8 cellular contexts compared by ENCODE assay signal in the genomic region with DNA sequence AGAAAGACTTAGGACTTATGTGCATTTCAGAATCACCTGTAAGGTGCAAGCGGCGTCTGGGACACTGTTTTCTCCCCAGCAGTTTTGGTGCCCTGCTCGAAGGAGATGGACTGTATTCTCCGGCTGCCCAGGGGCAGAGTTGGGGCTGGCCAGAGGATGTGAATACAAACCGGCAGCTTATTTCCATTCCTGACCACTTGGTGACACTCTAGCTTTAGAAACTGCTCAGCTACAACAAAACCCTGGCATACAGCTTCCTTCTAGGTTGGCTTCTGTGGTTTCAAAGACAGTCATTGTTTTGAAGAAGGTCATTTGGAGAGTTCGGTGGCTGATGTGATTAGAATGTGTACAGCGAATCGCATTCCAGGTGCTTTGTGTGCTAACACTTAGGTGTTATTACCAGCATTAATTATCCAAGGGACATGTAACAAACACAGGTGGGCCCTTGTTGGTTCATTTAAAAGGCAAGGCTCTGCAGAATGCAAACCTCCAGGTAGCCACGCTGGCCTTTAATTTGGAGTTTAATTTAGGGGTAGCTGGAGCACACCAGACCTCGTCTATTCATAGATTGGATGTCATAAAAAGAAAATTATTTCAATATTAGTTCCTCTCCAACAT.
DNase-seq lines count a peak whose midpoint lies in the region; ATAC-seq and TF ChIP-seq lines count a peak whose summit lies in the region.

No MANE protein-coding gene starts in this region.

- DNase-seq in COR-L47 (lab: John Stamatoyannopoulos, UW) (peak; percentile 20), NCI-H2227 (lab: John Stamatoyannopoulos, UW; ENCODE audit: unreplicated experiment) (peak; percentile 69), left ventricle myocardium inferior (no peak), putamen (ENCODE audit: low spot score) (peak; percentile 37)
- no peak for DNase-seq in activated naive CD8-positive, alpha-beta T cell treated with anti-CD3 and anti-CD28 coated beads, Interleukin-2, amount 10 ng/mL, durations not matched to agents 7 days and 5 days
- no peak for DNase-seq in activated CD4-positive, alpha-beta T cell treated with anti-CD3 and anti-CD28 coated beads for 1 hour

- ATAC-seq in GM19043 (IDR thresholded peaks at IDR 0.05; ENCODE audit: low read depth, unreplicated experiment) (peak; percentile 94), HG03097 (IDR thresholded peaks at IDR 0.05; ENCODE audit: low FRiP score, unreplicated experiment) (peak; percentile 98)
- ATAC-seq in activated naive CD8-positive, alpha-beta T cell treated with anti-CD3 and anti-CD28 coated beads, Interleukin-2, amount 10 ng/mL, durations not matched to agents 7 days and 5 days (ENCODE audit: low read depth): peak; percentile 50

- H3K27me3 ChIP-seq in left ventricle myocardium inferior (ENCODE audit: low read depth): no peaks in the 10 kb centered on the region

- intact Hi-C loops in left ventricle myocardium inferior (cut with micrococcal nuclease): no loop called here

- no peak overlapping the region for H3K4me3 Mint-ChIP-seq in activated naive CD8-positive, alpha-beta T cell treated with anti-CD3 and anti-CD28 coated beads, Interleukin-2, amount 10 ng/mL, durations not matched to agents 7 days and 5 days

- H3K36me3 Mint-ChIP-seq in activated naive CD8-positive, alpha-beta T cell treated with anti-CD3 and anti-CD28 coated beads, Interleukin-2, amount 10 ng/mL, durations not matched to agents 7 days and 5 days: no peaks in the 10 kb centered on the region

- no peak overlapping the region for H3K4me3 ChIP-seq in left ventricle myocardium inferior

- H3K4me1 ChIP-seq in left ventricle myocardium inferior: no peaks in the 10 kb centered on the region

- H3K9me3 Mint-ChIP-seq in activated naive CD8-positive, alpha-beta T cell treated with anti-CD3 and anti-CD28 coated beads, Interleukin-2, amount 10 ng/mL, durations not matched to agents 7 days and 5 days: no peaks in the 10 kb centered on the region

- H3K4me1 Mint-ChIP-seq in activated naive CD8-positive, alpha-beta T cell treated with anti-CD3 and anti-CD28 coated beads, Interleukin-2, amount 10 ng/mL, durations not matched to agents 7 days and 5 days: no peaks in the 10 kb centered on the region

- no peak overlapping the region for H3K27ac Mint-ChIP-seq in activated naive CD8-positive, alpha-beta T cell treated with anti-CD3 and anti-CD28 coated beads, Interleukin-2, amount 10 ng/mL, durations not matched to agents 7 days and 5 days

- H3K36me3 ChIP-seq in left ventricle myocardium inferior: no peaks in the 10 kb centered on the region

- no peaks in the 10 kb centered on the region for H3K27me3 Mint-ChIP-seq in activated naive CD8-positive, alpha-beta T cell treated with anti-CD3 and anti-CD28 coated beads, Interleukin-2, amount 10 ng/mL, durations not matched to agents 7 days and 5 days

- H3K9me3 ChIP-seq in left ventricle myocardium inferior (replicated peaks): no peaks in the 10 kb centered on the region

- POLR2A ChIA-PET in activated naive CD8-positive, alpha-beta T cell treated with anti-CD3 and anti-CD28 coated beads, Interleukin-2, amount 10 ng/mL, durations not matched to agents 7 days and 5 days (lab: Charles Lee): no interaction called here

- no peak overlapping the region for H3K27ac ChIP-seq in left ventricle myocardium inferior (replicated peaks)

- peak; percentile 52 for TF ChIP-seq CTCF in left ventricle myocardium inferior (IDR thresholded peaks at IDR 0.05; ENCODE audit: borderline replicate concordance)

Comparison
In these comparisons a context has a peak if more than half of its experiments do, and no peak if none do; other contexts are left out.
1. DNase-seq: peak in COR-L47 (single experiment), NCI-H2227 (single experiment) and putamen (single experiment); none in activated naive CD8-positive, alpha-beta T cell treated with anti-CD3 and anti-CD28 coated beads, Interleukin-2, amount 10 ng/mL, durations not matched to agents 7 days and 5 days (single experiment), left ventricle myocardium inferior (single experiment) and activated CD4-positive, alpha-beta T cell treated with anti-CD3 and anti-CD28 coated beads for 1 hour (single experiment).
2. Peak in every context shown above with its lines, with median percentiles within 50 percentile points of each other: ATAC-seq.